In the genomic region with DNA sequence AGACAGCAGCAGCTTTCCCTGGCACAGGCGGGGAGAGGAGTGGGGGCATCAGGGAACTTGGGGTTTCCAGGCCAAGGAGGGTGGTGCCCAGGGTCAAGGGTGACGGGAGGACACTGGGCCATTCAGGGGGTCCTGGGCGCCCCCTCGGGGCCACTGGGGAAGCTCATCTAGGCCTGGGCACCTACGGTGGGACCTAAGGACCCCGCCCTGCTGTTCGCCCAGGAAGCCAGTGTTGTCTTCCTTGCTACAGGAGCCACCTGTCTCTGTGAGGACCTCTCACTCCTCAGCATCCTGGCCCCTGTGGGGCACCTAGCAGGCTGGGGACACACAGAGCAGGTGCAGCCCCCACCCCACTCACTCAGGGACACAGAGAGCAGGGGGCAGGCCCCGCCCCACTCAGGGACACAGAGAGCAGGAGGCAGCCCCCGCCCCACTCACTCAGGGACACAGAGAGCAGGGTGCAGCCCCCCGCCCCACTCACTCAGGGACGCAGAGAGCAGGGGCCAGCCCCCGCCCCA, we compare ENCODE assay signal across 29 cellular contexts.
"Had no signal": no experiment of that assay in that cellular context is flagged by ENCODE, and none has a peak within 500 bp of the region (broad histone marks: within the 10 kb centered on the region; RNA-seq: fewer than 3 reads in every experiment).

No MANE protein-coding gene starts in this region.

- H3K27me3 ChIP-seq: brain microvascular endothelial cell, SJCRH30 had no signal

- H3K27ac Mint-ChIP-seq: activated CD4-positive, alpha-beta T cell treated with anti-CD3 and anti-CD28 coated beads for 36 hours; activated CD4-positive, alpha-beta T cell treated with anti-CD3 and anti-CD28 coated beads, Interleukin-2, amount 10 ng/mL, durations not matched to agents 7 days and 5 days; activated CD8-positive, alpha-beta T cell treated with anti-CD3 and anti-CD28 coated beads, Interleukin-2, amount 10 ng/mL, durations not matched to agents 7 days and 5 days; activated naive CD4-positive, alpha-beta T cell treated with anti-CD3 and anti-CD28 coated beads for 36 hours; activated naive CD8-positive, alpha-beta T cell; activated naive CD8-positive, alpha-beta T cell treated with anti-CD3 and anti-CD28 coated beads, Interleukin-2, amount 50 U/mL, for 24 hours; activated T-cell treated with anti-CD3 and anti-CD28 coated beads, Interleukin-2, amount 50 U/mL, for 24 hours; activated T-helper 2 cell treated with anti-CD3 and anti-CD28 coated beads, Interferon-gamma antibody, Interleukin-2, Interleukin-4, amounts not matched to agents 10 μg/mL and 5 μg/mL and 100 μg/mL, durations not matched to agents 14 hours and 24 hours and 36 hours; IgD-negative memory B cell; T-helper 2 cell treated with Interferon-gamma antibody and Interleukin-4, amounts not matched to agents 5 μg/mL and 100 μg/mL, for 36 hours had no signal

- ATAC-seq: activated CD4-positive, alpha-beta T cell treated with anti-CD3 and anti-CD28 coated beads for 36 hours; activated CD4-positive, CD25-positive, alpha-beta regulatory T cell treated with anti-CD3 and anti-CD28 coated beads, Interleukin-2, amount 50 U/mL, for 24 hours; activated CD8-positive, alpha-beta T cell treated with anti-CD3 and anti-CD28 coated beads, Interleukin-2, amount 10 ng/mL, durations not matched to agents 7 days and 5 days; activated naive CD8-positive, alpha-beta T cell treated with anti-CD3 and anti-CD28 coated beads, Interleukin-2, amount 50 U/mL, for 24 hours; Panc1 had no signal

- H3K36me3 Mint-ChIP-seq: activated naive CD8-positive, alpha-beta T cell; IgD-negative memory B cell had no signal

- H3K27me3 Mint-ChIP-seq: activated CD4-positive, alpha-beta T cell treated with anti-CD3 and anti-CD28 coated beads, Interleukin-2, amount 10 ng/mL, durations not matched to agents 7 days and 5 days; activated naive CD8-positive, alpha-beta T cell; activated naive CD8-positive, alpha-beta T cell treated with anti-CD3 and anti-CD28 coated beads, Interleukin-2, amount 50 U/mL, for 24 hours had no signal

- H3K36me3 ChIP-seq: brain microvascular endothelial cell, SJCRH30 had no signal

- H3K4me3 ChIP-seq: SJCRH30, SK-N-MC had no signal

- H3K9me3 ChIP-seq: SJCRH30 had no signal

- H3K4me3 Mint-ChIP-seq: activated CD4-positive, alpha-beta T cell treated with anti-CD3 and anti-CD28 coated beads for 36 hours; activated CD4-positive, alpha-beta T cell treated with anti-CD3 and anti-CD28 coated beads, Interleukin-2, amount 10 ng/mL, durations not matched to agents 7 days and 5 days; activated CD8-positive, alpha-beta T cell treated with anti-CD3 and anti-CD28 coated beads, Interleukin-2, amount 10 ng/mL, durations not matched to agents 7 days and 5 days; activated naive CD4-positive, alpha-beta T cell treated with anti-CD3 and anti-CD28 coated beads for 36 hours; activated naive CD8-positive, alpha-beta T cell; activated naive CD8-positive, alpha-beta T cell treated with anti-CD3 and anti-CD28 coated beads, Interleukin-2, amount 50 U/mL, for 24 hours; activated T-cell treated with anti-CD3 and anti-CD28 coated beads, Interleukin-2, amount 50 U/mL, for 24 hours; IgD-negative memory B cell; T-helper 2 cell treated with Interferon-gamma antibody and Interleukin-4, amounts not matched to agents 5 μg/mL and 100 μg/mL, for 36 hours had no signal

- DNase-seq: activated CD4-positive, alpha-beta T cell treated with anti-CD3 and anti-CD28 coated beads for 36 hours; activated CD4-positive, alpha-beta T cell treated with anti-CD3 and anti-CD28 coated beads, Interleukin-2, amount 10 ng/mL, durations not matched to agents 7 days and 5 days; activated CD4-positive, alpha-beta T cell treated with anti-CD3 and anti-CD28 coated beads, Interleukin-2, amount 50 U/mL, for 48 hours; activated CD8-positive, alpha-beta T cell treated with anti-CD3 and anti-CD28 coated beads, Interleukin-2, amount 10 ng/mL, durations not matched to agents 7 days and 5 days; activated gamma-delta T cell; activated naive CD4-positive, alpha-beta T cell treated with anti-CD3 and anti-CD28 coated beads for 36 hours; activated naive CD8-positive, alpha-beta T cell treated with anti-CD3 and anti-CD28 coated beads, Interleukin-2, amount 50 U/mL, for 24 hours; activated T-cell treated with anti-CD3 and anti-CD28 coated beads, Interleukin-2, amount 50 U/mL, for 24 hours; anterior cingulate cortex; brain microvascular endothelial cell; Karpas-422; KBM-7; NCI-H1105; NCI-H1417 treated with DMSO at 0.1 percent for 48 hours; NCI-H1694; NCI-H1930; NCI-H2081 treated with DMSO at 0.1 percent for 48 hours; NCI-H345; NCI-H524 treated with DMSO at 0.1 percent for 48 hours; SHP77; SJCRH30 had no signal

- FAIRE-seq: TTC549 had no signal

- H3K4me1 Mint-ChIP-seq: activated CD4-positive, alpha-beta T cell treated with anti-CD3 and anti-CD28 coated beads for 36 hours; activated CD4-positive, alpha-beta T cell treated with anti-CD3 and anti-CD28 coated beads, Interleukin-2, amount 10 ng/mL, durations not matched to agents 7 days and 5 days; activated naive CD8-positive, alpha-beta T cell treated with anti-CD3 and anti-CD28 coated beads, Interleukin-2, amount 50 U/mL, for 24 hours; IgD-negative memory B cell had no signal

- H3K27ac ChIP-seq: brain microvascular endothelial cell, SJCRH30, SK-N-MC had no signal

- H3K9me3 Mint-ChIP-seq: activated CD4-positive, alpha-beta T cell treated with anti-CD3 and anti-CD28 coated beads, Interleukin-2, amount 10 ng/mL, durations not matched to agents 7 days and 5 days; activated naive CD4-positive, alpha-beta T cell treated with anti-CD3 and anti-CD28 coated beads for 36 hours; activated naive CD8-positive, alpha-beta T cell treated with anti-CD3 and anti-CD28 coated beads, Interleukin-2, amount 50 U/mL, for 24 hours; activated T-cell treated with anti-CD3 and anti-CD28 coated beads, Interleukin-2, amount 50 U/mL, for 24 hours; activated T-helper 2 cell treated with anti-CD3 and anti-CD28 coated beads, Interferon-gamma antibody, Interleukin-2, Interleukin-4, amounts not matched to agents 10 μg/mL and 5 μg/mL and 100 μg/mL, durations not matched to agents 14 hours and 24 hours and 36 hours; IgD-negative memory B cell; T-helper 2 cell treated with Interferon-gamma antibody and Interleukin-4, amounts not matched to agents 5 μg/mL and 100 μg/mL, for 36 hours had no signal
